22 cellular contexts compared by ENCODE assay signal in the genomic region with DNA sequence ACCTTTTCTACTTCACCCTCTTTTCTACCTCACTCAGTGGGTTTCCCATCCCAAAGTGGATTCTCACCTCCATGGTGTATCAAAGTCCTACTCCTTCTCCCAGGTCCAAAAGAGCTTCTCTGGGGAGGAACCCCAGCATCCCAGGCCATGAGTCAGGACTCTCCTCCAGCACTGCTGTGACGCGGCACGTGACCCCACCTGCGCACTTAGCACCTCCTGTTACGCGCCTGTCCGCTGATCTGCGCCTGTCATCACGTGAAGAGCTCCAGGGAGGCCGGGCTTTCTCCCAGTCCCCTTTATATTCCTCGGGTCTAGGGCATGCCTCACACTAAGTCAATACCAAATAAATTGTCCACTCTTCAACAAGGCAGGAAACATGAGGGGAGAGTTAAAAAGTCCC.
"Had no signal": no experiment of that assay in that cellular context is flagged by ENCODE, and none has a peak within 500 bp of the region (broad histone marks: within the 10 kb centered on the region; RNA-seq: fewer than 3 reads in every experiment).

No MANE protein-coding gene starts in this region.

- H3K27me3 ChIP-seq: left lung, pancreas, right lobe of liver, suprapubic skin, thyroid gland had no signal

- ATAC-seq: effector memory CD8-positive, alpha-beta T cell; left lung; naive thymus-derived CD8-positive, alpha-beta T cell; pancreas; right lobe of liver; stimulated activated naive B cell treated with anti-CD40 and anti-IgM and Interleukin-4, amounts not matched to agents 10 μg/mL and 1 μg/mL and 100 μg/mL, for 72 hours had no signal

- FAIRE-seq: endometrium, frontal cortex, pancreas, small intestine had no signal

- H3K4me1 ChIP-seq: left lung, pancreas, right lobe of liver, suprapubic skin, thyroid gland had no signal

- DNase-seq: dermis blood vessel endothelial cell; effector memory CD8-positive, alpha-beta T cell; erythroblast; hypothalamus; immature natural killer cell; islet precursor cell; left lung; mesendoderm; naive thymus-derived CD8-positive, alpha-beta T cell; nephron progenitor cell; pancreas; right lobe of liver; small intestine; stimulated activated CD4-positive, alpha-beta T cell treated with anti-CD3 and anti-CD28 coated beads, Interleukin-15, amount 100 ng/mL, for 24 hours; stimulated activated CD4-positive, alpha-beta T cell treated with anti-CD3 and anti-CD28 coated beads, Interleukin-2, amount 100 ng/mL, for 48 hours; stimulated activated naive B cell treated with anti-CD40 and anti-IgM and Interleukin-4, amounts not matched to agents 10 μg/mL and 1 μg/mL and 100 μg/mL, for 72 hours; thyroid gland had no signal

- H3K4me3 ChIP-seq: coronary artery, left lung, pancreas, right lobe of liver, suprapubic skin, thyroid gland had no signal

- H3K27ac ChIP-seq: coronary artery, left lung, neutrophil, pancreas, right lobe of liver, suprapubic skin, thyroid gland had no signal

- H3K9me3 ChIP-seq: left lung, neutrophil, pancreas, right lobe of liver, suprapubic skin, thyroid gland had no signal

- H3K36me3 ChIP-seq: left lung, neutrophil, pancreas, right lobe of liver, suprapubic skin, thyroid gland had no signal
